Comparison of ENCODE assay signal across 10 cellular contexts in the genomic region with DNA sequence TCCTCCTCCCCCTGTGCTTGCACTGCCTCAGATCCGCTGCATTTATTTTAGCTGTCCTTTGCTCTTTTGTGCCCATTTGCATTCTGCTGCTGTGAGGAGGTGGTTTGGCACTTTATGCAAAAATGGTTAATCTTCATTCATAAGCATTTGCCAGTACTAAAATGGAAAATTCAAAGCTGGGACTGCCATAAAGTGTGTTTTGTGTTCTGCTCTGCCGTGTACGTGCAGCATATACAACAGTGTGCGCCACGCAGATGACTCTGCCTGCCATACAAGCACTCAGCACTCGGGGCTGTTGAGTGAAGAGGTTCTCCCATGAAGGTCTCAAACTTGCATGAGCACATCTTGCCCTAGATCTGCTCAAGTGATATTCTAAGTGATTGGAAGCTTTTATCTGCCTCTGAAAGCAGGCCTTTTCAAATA.
DNase-seq lines count a peak whose midpoint lies in the region; ATAC-seq and TF ChIP-seq lines count a peak whose summit lies in the region.
"Had no signal": no experiment of that assay in that cellular context is flagged by ENCODE, and none has a peak within 500 bp of the region (broad histone marks: within the 10 kb centered on the region; RNA-seq: fewer than 3 reads in every experiment).

No MANE protein-coding gene starts in this region.

- H3K27me3 Mint-ChIP-seq in CD4-positive, CD25-positive, alpha-beta regulatory T cell, result no peaks in the 10 kb centered on the region

- TF ChIP-seq CTCF in astrocyte of the spinal cord (IDR thresholded peaks at IDR 0.05; ENCODE audit: low read depth, low read length), result no peak
- TF ChIP-seq CTCF in body of pancreas (IDR thresholded peaks at IDR 0.05), result no peak
- TF ChIP-seq CTCF in Peyer's patch (IDR thresholded peaks at IDR 0.05), result no peak

- H3K79me1 ChIP-seq in mesendoderm (ENCODE audit: low read length), result peaks cover 9% of the 10 kb centered on the region

- peak; percentile 59 to 64 for ATAC-seq in CD4-positive, CD25-positive, alpha-beta regulatory T cell (ENCODE audit: low read depth in 2 of 2)
- ATAC-seq in body of pancreas, result no peak

- H2AK5ac ChIP-seq in mesendoderm (ENCODE audit: low read length), result no peak overlapping the region

- H2BK5ac ChIP-seq in mesendoderm (ENCODE audit: low read length), result no peak overlapping the region

- peaks cover 59% of the 10 kb centered on the region for H3K79me2 ChIP-seq in mesendoderm (ENCODE audit: control insufficient read depth, insufficient read depth, low read length)

- peak overlapping the region; percentile 6 for H3K9ac ChIP-seq in mesendoderm (ENCODE audit: low read length)

- no peaks in the 10 kb centered on the region for H3K27me3 ChIP-seq in CD4-positive, CD25-positive, alpha-beta regulatory T cell (ENCODE audit: control insufficient read depth, insufficient read depth, low read length)
- no peaks in the 10 kb centered on the region for H3K27me3 ChIP-seq in mesendoderm (ENCODE audit: insufficient read depth, low read length, poor library complexity)
- H3K27me3 ChIP-seq in body of pancreas, result no peaks in the 10 kb centered on the region
- no peaks in the 10 kb centered on the region for H3K27me3 ChIP-seq in Peyer's patch

- peaks cover 66% of the 10 kb centered on the region for H3K4me1 ChIP-seq in CD4-positive, CD25-positive, alpha-beta regulatory T cell (ENCODE audit: control insufficient read depth, insufficient read depth, low read length, poor library complexity, severe bottlenecking)
- H3K4me1 ChIP-seq in mesendoderm (ENCODE audit: control insufficient read depth, low read depth, low read length) (peaks cover 35% of the 10 kb centered on the region), body of pancreas (peaks cover 56% of the 10 kb centered on the region), Peyer's patch (peaks cover 0 to 44% (median 8%) of the 10 kb centered on the region in 4 donors)

- H2BK120ac ChIP-seq in mesendoderm (ENCODE audit: low read depth, low read length), result no peak overlapping the region

- peak overlapping the region; percentile 48 for H3K27ac ChIP-seq in CD4-positive, CD25-positive, alpha-beta regulatory T cell (ENCODE audit: insufficient read depth, low read length, poor library complexity, severe bottlenecking)
- H3K27ac ChIP-seq in mesendoderm (ENCODE audit: low read depth, low read length) (no peak overlapping the region), body of pancreas (no peak overlapping the region), Peyer's patch (peak overlapping the region in 1 of 4 donors; percentile 4)

- in situ Hi-C loops in astrocyte of the spinal cord (cut with HindIII; ENCODE audit: low sequenced_read_pairs), result no loop called here

- no peak overlapping the region for H3K4ac ChIP-seq in mesendoderm (ENCODE audit: low read depth, low read length)

- intact Hi-C loops in body of pancreas (cut with DNase I), result no loop called here

- H3K4me3 Mint-ChIP-seq in CD4-positive, CD25-positive, alpha-beta regulatory T cell, result peak overlapping the region; percentile 79 to 89 (median 83)

- no peaks in the 10 kb centered on the region for H3K9me3 ChIP-seq in CD4-positive, CD25-positive, alpha-beta regulatory T cell (ENCODE audit: control insufficient read depth in 2 of 2, low read length in 2 of 2)
- H3K9me3 ChIP-seq in body of pancreas (no peaks in the 10 kb centered on the region), Peyer's patch (no peaks in the 10 kb centered on the region)

- H3K4me1 Mint-ChIP-seq in CD4-positive, CD25-positive, alpha-beta regulatory T cell, result peaks cover 41 to 84% (median 64%) of the 10 kb centered on the region in 4 donors

- H3K4me3 ChIP-seq in CD4-positive, CD25-positive, alpha-beta regulatory T cell (ENCODE audit: low read depth, low read length), result peak overlapping the region; percentile 70
- H3K4me3 ChIP-seq in astrocyte of the spinal cord (ENCODE audit: low read depth, low read length) (no peak overlapping the region), mesendoderm (ENCODE audit: low read length) (no peak overlapping the region), body of pancreas (no peak overlapping the region), Peyer's patch (peak overlapping the region in 2 of 4 donors; percentile 46 to 53)

- peak overlapping the region; percentile 81 to 91 (median 88) for H3K27ac Mint-ChIP-seq in CD4-positive, CD25-positive, alpha-beta regulatory T cell

- no peaks in the 10 kb centered on the region for H3K9me3 Mint-ChIP-seq in CD4-positive, CD25-positive, alpha-beta regulatory T cell

- DNase-seq in CD4-positive, CD25-positive, alpha-beta regulatory T cell, result peak in 2 of 3 donors; percentile 41 to 50
- DNase-seq in LHCN-M2 (ENCODE audit: low read depth) (peak; percentile 41), astrocyte of the spinal cord (ENCODE audit: low read depth, low spot score) (peak; percentile 53), mesendoderm (peak; percentile 64), body of pancreas (no peak), AG08395 (ENCODE audit: low spot score) (no peak), Peyer's patch (no peak), T1000 (lab: John Stamatoyannopoulos, UW) (no peak)
- DNase-seq: activated T-cell treated with anti-CD3 and anti-CD28 coated beads, Interleukin-2, amount 50 U/mL, for 48 hours; stimulated activated CD4-positive, alpha-beta T cell treated with anti-CD3 and anti-CD28 coated beads, Interleukin-2, amount 100 ng/mL, for 24 hours had no signal

- H4K8ac ChIP-seq in mesendoderm (ENCODE audit: low read depth, low read length), result no peak overlapping the region

- H3K36me3 ChIP-seq in CD4-positive, CD25-positive, alpha-beta regulatory T cell (ENCODE audit: control insufficient read depth, insufficient read depth, low read length), result peaks cover 3% of the 10 kb centered on the region
- H3K36me3 ChIP-seq in mesendoderm (ENCODE audit: control insufficient read depth, insufficient read depth, low read length) (no peaks in the 10 kb centered on the region), body of pancreas (replicated peaks in 1 of 2; ENCODE audit: insufficient read depth in 1 of 2, low read depth in 2 of 2) (no peaks in the 10 kb centered on the region), Peyer's patch (no peaks in the 10 kb centered on the region)

- H3K36me3 Mint-ChIP-seq in CD4-positive, CD25-positive, alpha-beta regulatory T cell, result no peaks in the 10 kb centered on the region

- H2BK15ac ChIP-seq in mesendoderm (replicated peaks; ENCODE audit: low read depth), result no peak overlapping the region

- H4K5ac ChIP-seq in mesendoderm (ENCODE audit: low read length), result no peak overlapping the region

- TF ChIP-seq POLR2A in body of pancreas (IDR thresholded peaks at IDR 0.05), result no peak
- TF ChIP-seq POLR2A in Peyer's patch (IDR thresholded peaks at IDR 0.05), result no peak

- no CpG with 5 or more reads among the region's 6 CpGs for WGBS in mesendoderm (ENCODE audit: extremely low coverage, insufficient coverage, low lambda C conversion rate)
- WGBS in body of pancreas, 2 donors, result 83 to 90% methylated on average over 6 of the region's 6 CpGs

- H3K18ac ChIP-seq in mesendoderm (ENCODE audit: low read length), result no peak overlapping the region

- H3K56ac ChIP-seq in mesendoderm (ENCODE audit: low read length), result no peak overlapping the region

- H3K4me2 ChIP-seq in mesendoderm (ENCODE audit: low read length), result peak overlapping the region; percentile 9

- H3K23ac ChIP-seq in mesendoderm (ENCODE audit: low read length), result no peak overlapping the region

Comparison
In these comparisons a context has a peak if more than half of its experiments do, and no peak if none do; other contexts are left out.
1. DNase-seq: peak in CD4-positive, CD25-positive, alpha-beta regulatory T cell (2 of 3), LHCN-M2 (single experiment), astrocyte of the spinal cord (single experiment) and mesendoderm (single experiment); none in body of pancreas (0 of 4), AG08395 (single experiment), Peyer's patch (0 of 3) and T1000 (single experiment).